14 cellular contexts compared by ENCODE assay signal in genomic region chr9:12963537-12963936, GRCh38.
"Had no signal": no experiment of that assay in that cellular context is flagged by ENCODE, and none has a peak within 500 bp of the region (broad histone marks: within the 10 kb centered on the region; RNA-seq: fewer than 3 reads in every experiment).

No MANE protein-coding gene starts in this region.

- H3K36me3 ChIP-seq: colonic mucosa, left lung, lower lobe of right lung, neutrophil had no signal

- H3K27ac ChIP-seq: colonic mucosa, foreskin keratinocyte, left lung, lower lobe of right lung, neutrophil had no signal

- H3K27me3 ChIP-seq: colonic mucosa, foreskin keratinocyte, left lung, neutrophil had no signal

- H3K9me3 ChIP-seq: colonic mucosa, neutrophil had no signal

- H3K4me1 ChIP-seq: colonic mucosa, left lung, lower lobe of right lung had no signal

- DNase-seq: colonic mucosa; dermis blood vessel endothelial cell; erythroblast; foreskin keratinocyte; immature natural killer cell; left lung; lower lobe of right lung; naive thymus-derived CD4-positive, alpha-beta T cell; posterior cingulate gyrus; small intestine; stimulated activated CD4-positive, alpha-beta T cell treated with anti-CD3 and anti-CD28 coated beads, Interleukin-2, amount 100 ng/mL, for 48 hours; stimulated activated naive CD4-positive, alpha-beta T cell treated with Interleukin-2 at 50 U/mL for 16 hours; trophoblast cell had no signal

- H3K4me3 ChIP-seq: colonic mucosa, left lung, lower lobe of right lung had no signal

- ATAC-seq: foreskin keratinocyte; left lung; lower lobe of right lung; naive thymus-derived CD4-positive, alpha-beta T cell had no signal
